In genomic region chr11:115215694-115216615, GRCh38 we compare ENCODE assay signal across 9 cellular contexts.
DNase-seq lines count a peak whose midpoint lies in the region; TF ChIP-seq lines count a peak whose summit lies in the region.
"Had no signal": no experiment of that assay in that cellular context is flagged by ENCODE, and none has a peak within 500 bp of the region (broad histone marks: within the 10 kb centered on the region; RNA-seq: fewer than 3 reads in every experiment).

No MANE protein-coding gene starts in this region.

- no peaks in the 10 kb centered on the region for H3K27me3 ChIP-seq in mesendoderm (ENCODE audit: insufficient read depth, low read length, poor library complexity)

- no peak overlapping the region for H3K56ac ChIP-seq in mesendoderm (ENCODE audit: low read length)

- H3K27me3 Mint-ChIP-seq in activated CD4-positive, alpha-beta memory T cell treated with anti-CD3 and anti-CD28 coated beads, Interleukin-2, amount 10 ng/mL, durations not matched to agents 7 days and 5 days, result peaks cover 28% of the 10 kb centered on the region

- CTCF ChIA-PET in activated CD4-positive, alpha-beta memory T cell treated with anti-CD3 and anti-CD28 coated beads, Interleukin-2, amount 10 ng/mL, durations not matched to agents 7 days and 5 days (lab: Charles Lee), result interaction anchor here (0.9 to 1.6 kb wide), 2 partner anchors 9 kb away, joined by 3 read pairs; no protein-coding TSS in a partner anchor

- no peak overlapping the region for H3K9ac ChIP-seq in mesendoderm (ENCODE audit: low read length)

- no CpG with 5 or more reads among the region's 11 CpGs for WGBS in mesendoderm (ENCODE audit: extremely low coverage, insufficient coverage, low lambda C conversion rate)

- peak overlapping the region; percentile 31 for H3K18ac ChIP-seq in mesendoderm (ENCODE audit: low read length)

- TF ChIP-seq CTCF in astrocyte of the cerebellum (IDR thresholded peaks at IDR 0.05; ENCODE audit: low read depth, low read length, missing control alignments) (peak; percentile 51), GM20000 (IDR thresholded peaks at IDR 0.05; ENCODE audit: extremely low read depth, missing control alignments) (no peak)

- no peak overlapping the region for H3K27ac Mint-ChIP-seq in activated CD4-positive, alpha-beta memory T cell treated with anti-CD3 and anti-CD28 coated beads, Interleukin-2, amount 10 ng/mL, durations not matched to agents 7 days and 5 days

- no peaks in the 10 kb centered on the region for H3K36me3 ChIP-seq in mesendoderm (ENCODE audit: control insufficient read depth, insufficient read depth, low read length)

- POLR2A ChIA-PET in activated CD4-positive, alpha-beta memory T cell treated with anti-CD3 and anti-CD28 coated beads, Interleukin-2, amount 10 ng/mL, durations not matched to agents 7 days and 5 days (lab: Charles Lee), result no interaction called here

- no peak overlapping the region for H3K4me3 ChIP-seq in Jurkat, Clone E6-1 (ENCODE audit: low read length)
- H3K4me3 ChIP-seq in astrocyte of the cerebellum (ENCODE audit: low read depth, low read length) (no peak overlapping the region), mesendoderm (ENCODE audit: low read length) (no peak overlapping the region)

- H3K4me2 ChIP-seq in mesendoderm (ENCODE audit: low read length), result no peak overlapping the region

- no peak overlapping the region for H3K4ac ChIP-seq in mesendoderm (ENCODE audit: low read depth, low read length)

- no peak overlapping the region for H3K27ac ChIP-seq in mesendoderm (ENCODE audit: low read depth, low read length)

- no peaks in the 10 kb centered on the region for H3K79me1 ChIP-seq in mesendoderm (ENCODE audit: low read length)

- no peak overlapping the region for H3K23ac ChIP-seq in mesendoderm (ENCODE audit: low read length)

- H3K4me1 Mint-ChIP-seq in activated CD4-positive, alpha-beta memory T cell treated with anti-CD3 and anti-CD28 coated beads, Interleukin-2, amount 10 ng/mL, durations not matched to agents 7 days and 5 days, result peaks cover 32% of the 10 kb centered on the region

- no peaks in the 10 kb centered on the region for H3K4me1 ChIP-seq in mesendoderm (ENCODE audit: control insufficient read depth, low read depth, low read length)

- in situ Hi-C loops in astrocyte of the cerebellum (cut with HindIII; ENCODE audit: low sequenced_read_pairs), result no loop called here

- no peaks in the 10 kb centered on the region for H3K36me3 Mint-ChIP-seq in activated CD4-positive, alpha-beta memory T cell treated with anti-CD3 and anti-CD28 coated beads, Interleukin-2, amount 10 ng/mL, durations not matched to agents 7 days and 5 days (ENCODE audit: low read depth)

- H3K4me3 Mint-ChIP-seq in activated CD4-positive, alpha-beta memory T cell treated with anti-CD3 and anti-CD28 coated beads, Interleukin-2, amount 10 ng/mL, durations not matched to agents 7 days and 5 days, result no peak overlapping the region

- H3K79me2 ChIP-seq in mesendoderm (ENCODE audit: control insufficient read depth, insufficient read depth, low read length), result no peaks in the 10 kb centered on the region

- H2BK120ac ChIP-seq in mesendoderm (ENCODE audit: low read depth, low read length), result no peak overlapping the region

- H4K5ac ChIP-seq in mesendoderm (ENCODE audit: low read length), result no peak overlapping the region

- no peak overlapping the region for H2AK5ac ChIP-seq in mesendoderm (ENCODE audit: low read length)

- H4K8ac ChIP-seq in mesendoderm (ENCODE audit: low read depth, low read length), result peak overlapping the region; percentile 13

- H2BK15ac ChIP-seq in mesendoderm (replicated peaks; ENCODE audit: low read depth), result no peak overlapping the region

- DNase-seq in EL (peak; percentile 2), astrocyte of the cerebellum (ENCODE audit: low read depth) (no peak), mesendoderm (peak; percentile 76), GM20000 (ENCODE audit: low spot score) (no peak), SKM-1 (lab: John Stamatoyannopoulos, UW; ENCODE audit: unreplicated experiment) (no peak), mesenteric fat pad (ENCODE audit: low spot score) (no peak)
- peak; percentile 11 for DNase-seq in Jurkat, Clone E6-1 (ENCODE audit: low read depth, low spot score)
- DNase-seq in activated CD4-positive, alpha-beta memory T cell treated with anti-CD3 and anti-CD28 coated beads, Interleukin-2, amount 10 ng/mL, durations not matched to agents 7 days and 5 days, result no peak
- DNase-seq: dermis blood vessel endothelial cell had no signal

- H3K9me3 Mint-ChIP-seq in activated CD4-positive, alpha-beta memory T cell treated with anti-CD3 and anti-CD28 coated beads, Interleukin-2, amount 10 ng/mL, durations not matched to agents 7 days and 5 days, result no peaks in the 10 kb centered on the region

- H2BK5ac ChIP-seq in mesendoderm (ENCODE audit: low read length), result no peak overlapping the region

Comparison
In these comparisons a context has a peak if more than half of its experiments do, and no peak if none do; other contexts are left out.
1. DNase-seq: peak in EL (single experiment), Jurkat, Clone E6-1 (single experiment) and mesendoderm (single experiment); none in astrocyte of the cerebellum (single experiment), GM20000 (single experiment), activated CD4-positive, alpha-beta memory T cell treated with anti-CD3 and anti-CD28 coated beads, Interleukin-2, amount 10 ng/mL, durations not matched to agents 7 days and 5 days (single experiment), SKM-1 (single experiment) and mesenteric fat pad (single experiment).